10 cellular contexts compared by ENCODE assay signal in the genomic region with DNA sequence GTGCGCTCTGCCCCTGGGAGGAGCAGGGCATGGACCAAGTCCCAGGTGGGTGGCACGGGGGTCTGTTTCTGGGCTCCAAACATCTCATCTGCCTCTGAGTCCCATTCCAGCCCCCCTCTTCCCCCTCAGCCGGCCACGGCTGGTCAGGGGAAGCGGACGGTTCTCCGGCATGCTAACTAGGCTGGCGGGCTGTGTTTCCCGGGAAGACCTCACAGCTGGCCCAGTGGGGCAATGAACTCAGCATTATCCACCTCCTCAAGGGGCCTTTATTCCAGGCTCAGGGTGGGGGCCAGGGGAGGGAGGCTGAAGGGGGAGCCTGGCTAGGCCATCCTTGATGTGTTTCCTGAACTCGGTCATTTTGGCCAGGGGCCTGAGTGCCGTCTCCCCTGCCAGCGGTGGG. TPM values are rescaled to one million over a fixed set of nuclear protein-coding genes. Genes with fewer than 3 reads are reported as not detected.
A peak's percentile ranks its signal among the peaks of the same experiment; 100 is the strongest.
DNase-seq lines count a peak whose midpoint lies in the region; ATAC-seq lines count a peak whose summit lies in the region.
"Had no signal": no experiment of that assay in that cellular context is flagged by ENCODE, and none has a peak within 500 bp of the region (broad histone marks: within the 10 kb centered on the region; RNA-seq: fewer than 3 reads in every experiment).

No MANE protein-coding gene starts in this region.

- peaks cover 97% of the 10 kb centered on the region for H3K79me2 ChIP-seq in GM23248 (ENCODE audit: insufficient read depth)

- no peaks in the 10 kb centered on the region for H4K20me1 ChIP-seq in GM23248 (ENCODE audit: insufficient read depth)

- H3F3A ChIP-seq in GM23248 (ENCODE audit: insufficient read depth): peaks cover 84% of the 10 kb centered on the region

- DNase-seq in GM23248 (peak; percentile 77), left lobe of liver (ENCODE audit: low spot score) (peak; percentile 49), skeletal muscle cell (ENCODE audit: low read depth) (no peak), GOT3 (lab: John Stamatoyannopoulos, UW) (no peak), DMS 273 (lab: John Stamatoyannopoulos, UW; ENCODE audit: unreplicated experiment) (no peak), GF-D8 (lab: John Stamatoyannopoulos, UW) (no peak)
- DNase-seq in activated naive CD4-positive, alpha-beta T cell (lab: John Stamatoyannopoulos, UW): no peak
- DNase-seq: effector memory CD4-positive, alpha-beta T cell had no signal

- peak overlapping the region; percentile 90 for H3K4me3 ChIP-seq in GM23248
- H3K4me3 ChIP-seq in skeletal muscle cell (ENCODE audit: low read depth, low read length): peak overlapping the region; percentile 24

- no peaks in the 10 kb centered on the region for H3K9me3 ChIP-seq in GM23248 (ENCODE audit: low read depth)

- no peaks in the 10 kb centered on the region for H3K9me2 ChIP-seq in GM23248 (ENCODE audit: insufficient read depth)

- peak overlapping the region; percentile 70 for H3K9ac ChIP-seq in GM23248

- peaks cover 86% of the 10 kb centered on the region for H3K4me1 ChIP-seq in GM23248 (ENCODE audit: insufficient read depth)

- H3K36me3 ChIP-seq in GM23248 (ENCODE audit: low read depth): peaks cover 16% of the 10 kb centered on the region

- H3K27ac ChIP-seq in GM23248 (peak overlapping the region; percentile 89), cingulate gyrus (ENCODE audit: low read depth, low read length) (peak overlapping the region; percentile 54)

- in situ Hi-C loops in GM23248 (cut with MboI): no loop called here

- H3K27me3 ChIP-seq in GM23248 (replicated peaks; ENCODE audit: insufficient read depth): no peaks in the 10 kb centered on the region

- 8 to 11% methylated on average over 10 to 12 of the region's 12 CpGs for WGBS in GM23248 (ENCODE audit: low coverage in 1 of 2, low lambda C conversion rate in 2 of 2, missing lambda C conversion rate in 2 of 2), 2 experiments

- H2AFZ ChIP-seq in GM23248: no peak overlapping the region

- peak overlapping the region; percentile 74 for H3K4me2 ChIP-seq in GM23248 (ENCODE audit: unreplicated experiment)

- ATAC-seq in left lobe of liver: no peak

RNA-seq across cellular contexts. Expression of a gene that starts 7.7 kb away (rescaled TPM):
- 257 and 296 TPM in 2 replicates for total RNA-seq in GM23248 (2014; rRNA removed; shearing (Covaris generic))
- 161 and 166 TPM in 2 replicates for polyA plus RNA-seq in GM23248 (2016; fragmentation: Nextera tagmentation; extraction: Ambion mirVana)
- 370 TPM for total RNA-seq in left lobe of liver

RNA-seq across cellular contexts. Expression of a gene that starts 11.5 kb away (rescaled TPM):
- total RNA-seq in GM23248 (2014; rRNA removed; shearing (Covaris generic)): not detected in 2 replicates
- 0.60 TPM in 1 of 2 replicates, not detected in the other for polyA plus RNA-seq in GM23248 (2016; fragmentation: Nextera tagmentation; extraction: Ambion mirVana)
- total RNA-seq in left lobe of liver: not detected
- total RNA-seq: subcutaneous adipose tissue had no signal

RNA-seq across cellular contexts. Expression of a gene that starts 24.8 kb away (rescaled TPM):
- total RNA-seq in GM23248 (2014; rRNA removed; shearing (Covaris generic)): 95.1 and 103 TPM in 2 replicates
- 67.4 and 70.7 TPM in 2 replicates for polyA plus RNA-seq in GM23248 (2016; fragmentation: Nextera tagmentation; extraction: Ambion mirVana)
- total RNA-seq in left lobe of liver: 97.6 TPM

RNA-seq across cellular contexts. Expression of a gene that starts 47.0 kb away (rescaled TPM):
- total RNA-seq in GM23248 (2014; rRNA removed; shearing (Covaris generic)): 88.7 and 107 TPM in 2 replicates
- 21.6 and 22.8 TPM in 2 replicates for polyA plus RNA-seq in GM23248 (2016; fragmentation: Nextera tagmentation; extraction: Ambion mirVana)
- 12.9 TPM for total RNA-seq in left lobe of liver

RNA-seq across cellular contexts. Expression of a gene that starts 57.3 kb away (rescaled TPM):
- 6.4 and 7.6 TPM in 2 replicates for total RNA-seq in GM23248 (2014; rRNA removed; shearing (Covaris generic))
- polyA plus RNA-seq in GM23248 (2016; fragmentation: Nextera tagmentation; extraction: Ambion mirVana): 5.9 and 6.6 TPM in 2 replicates
- 5.3 TPM for total RNA-seq in left lobe of liver

Comparison
In these comparisons a context has a peak if more than half of its experiments do, and no peak if none do; other contexts are left out.
1. DNase-seq: peak in GM23248 (single experiment) and left lobe of liver (single experiment); none in skeletal muscle cell (single experiment), activated naive CD4-positive, alpha-beta T cell (0 of 4), GOT3 (single experiment), DMS 273 (single experiment) and GF-D8 (single experiment).